ENCODE assay signal across 1 cellular context in the genomic region with DNA sequence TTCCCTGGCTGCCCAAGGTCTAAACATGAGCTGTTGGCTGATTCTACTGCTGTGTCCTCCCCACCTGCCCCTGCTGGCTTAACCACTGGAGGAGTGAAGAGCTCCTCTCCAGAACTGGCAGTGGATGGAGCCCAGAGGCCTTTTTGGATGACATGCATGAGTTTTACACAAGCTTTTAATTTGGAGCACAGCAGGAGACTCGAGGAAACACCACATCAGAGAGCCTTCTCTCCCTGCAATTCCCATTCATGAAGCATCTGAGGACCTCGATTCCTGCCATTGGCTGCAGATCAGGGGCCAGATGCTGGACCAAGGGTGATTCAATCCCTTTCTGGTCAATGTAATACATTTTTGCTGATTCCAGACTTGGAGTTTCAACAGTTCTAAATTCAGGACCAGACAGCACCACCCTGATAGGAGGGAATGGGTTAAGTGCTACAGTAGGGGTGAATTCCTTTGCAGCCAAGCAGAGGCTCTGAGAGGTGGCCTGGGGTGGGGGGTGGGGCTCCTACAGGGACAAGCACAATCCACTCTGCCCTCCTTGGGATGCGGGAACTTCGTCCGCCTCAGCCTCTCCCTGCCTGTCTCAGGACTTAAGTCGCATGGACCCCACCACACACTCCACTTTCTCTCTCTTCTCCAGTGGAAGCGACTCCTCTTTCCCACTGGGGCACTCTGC.
TF ChIP-seq lines count a peak whose summit lies in the region.

No MANE protein-coding gene starts in this region.

TF ChIP-seq in HEK293, 187 proteins besides CTCF, POLR2A, EP300 and RAD21 (continued from another document):
- TF ChIP-seq, protein P1, sequence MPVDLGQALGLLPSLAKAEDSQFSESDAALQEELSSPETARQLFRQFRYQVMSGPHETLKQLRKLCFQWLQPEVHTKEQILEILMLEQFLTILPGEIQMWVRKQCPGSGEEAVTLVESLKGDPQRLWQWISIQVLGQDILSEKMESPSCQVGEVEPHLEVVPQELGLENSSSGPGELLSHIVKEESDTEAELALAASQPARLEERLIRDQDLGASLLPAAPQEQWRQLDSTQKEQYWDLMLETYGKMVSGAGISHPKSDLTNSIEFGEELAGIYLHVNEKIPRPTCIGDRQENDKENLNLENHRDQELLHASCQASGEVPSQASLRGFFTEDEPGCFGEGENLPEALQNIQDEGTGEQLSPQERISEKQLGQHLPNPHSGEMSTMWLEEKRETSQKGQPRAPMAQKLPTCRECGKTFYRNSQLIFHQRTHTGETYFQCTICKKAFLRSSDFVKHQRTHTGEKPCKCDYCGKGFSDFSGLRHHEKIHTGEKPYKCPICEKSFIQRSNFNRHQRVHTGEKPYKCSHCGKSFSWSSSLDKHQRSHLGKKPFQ (tag by site-specific recombination; IDR thresholded peaks at IDR 0.05): no peak
- no peak for TF ChIP-seq ZNF549 (tag by site-specific recombination; IDR thresholded peaks at IDR 0.05)
- TF ChIP-seq ZNF558 (tag by site-specific recombination; IDR thresholded peaks at IDR 0.05): no peak
- TF ChIP-seq ZNF140 (tag by site-specific recombination; IDR thresholded peaks at IDR 0.05): no peak
- TF ChIP-seq, protein P2, sequence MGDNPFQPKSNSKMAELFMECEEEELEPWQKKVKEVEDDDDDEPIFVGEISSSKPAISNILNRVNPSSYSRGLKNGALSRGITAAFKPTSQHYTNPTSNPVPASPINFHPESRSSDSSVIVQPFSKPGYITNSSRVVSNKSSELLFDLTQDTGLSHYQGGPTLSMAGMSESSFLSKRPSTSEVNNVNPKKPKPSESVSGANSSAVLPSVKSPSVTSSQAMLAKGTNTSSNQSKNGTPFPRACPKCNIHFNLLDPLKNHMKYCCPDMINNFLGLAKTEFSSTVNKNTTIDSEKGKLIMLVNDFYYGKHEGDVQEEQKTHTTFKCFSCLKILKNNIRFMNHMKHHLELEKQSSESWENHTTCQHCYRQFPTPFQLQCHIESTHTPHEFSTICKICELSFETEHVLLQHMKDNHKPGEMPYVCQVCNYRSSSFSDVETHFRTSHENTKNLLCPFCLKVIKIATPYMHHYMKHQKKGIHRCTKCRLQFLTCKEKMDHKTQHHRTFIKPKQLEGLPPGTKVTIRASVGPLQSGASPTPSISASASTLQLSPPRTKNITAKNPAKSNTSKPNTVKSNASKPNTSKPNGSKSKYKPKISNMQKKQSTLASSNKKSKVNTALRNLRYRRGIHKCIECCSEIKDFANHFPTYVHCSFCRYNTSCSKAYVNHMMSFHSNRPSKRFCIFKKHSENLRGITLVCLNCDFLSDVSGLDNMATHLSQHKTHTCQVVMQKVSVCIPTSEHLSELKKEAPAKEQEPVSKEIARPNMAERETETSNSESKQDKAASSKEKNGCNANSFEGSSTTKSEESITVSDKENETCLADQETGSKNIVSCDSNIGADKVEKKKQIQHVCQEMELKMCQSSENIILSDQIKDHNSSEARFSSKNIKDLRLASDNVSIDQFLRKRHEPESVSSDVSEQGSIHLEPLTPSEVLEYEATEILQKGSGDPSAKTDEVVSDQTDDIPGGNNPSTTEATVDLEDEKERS (tag by site-specific recombination; IDR thresholded peaks at IDR 0.05): no peak
- peak; percentile 47 for TF ChIP-seq ZFP69B (tag by site-specific recombination; IDR thresholded peaks at IDR 0.05)
- TF ChIP-seq ZBTB1 (tag by site-specific recombination; IDR thresholded peaks at IDR 0.05): no peak
- no peak for TF ChIP-seq ZNF777 (tag by site-specific recombination; IDR thresholded peaks at IDR 0.05; ENCODE audit: borderline replicate concordance)
- TF ChIP-seq ZNF350 (tag by site-specific recombination; IDR thresholded peaks at IDR 0.05): no peak
- TF ChIP-seq, protein P3, sequence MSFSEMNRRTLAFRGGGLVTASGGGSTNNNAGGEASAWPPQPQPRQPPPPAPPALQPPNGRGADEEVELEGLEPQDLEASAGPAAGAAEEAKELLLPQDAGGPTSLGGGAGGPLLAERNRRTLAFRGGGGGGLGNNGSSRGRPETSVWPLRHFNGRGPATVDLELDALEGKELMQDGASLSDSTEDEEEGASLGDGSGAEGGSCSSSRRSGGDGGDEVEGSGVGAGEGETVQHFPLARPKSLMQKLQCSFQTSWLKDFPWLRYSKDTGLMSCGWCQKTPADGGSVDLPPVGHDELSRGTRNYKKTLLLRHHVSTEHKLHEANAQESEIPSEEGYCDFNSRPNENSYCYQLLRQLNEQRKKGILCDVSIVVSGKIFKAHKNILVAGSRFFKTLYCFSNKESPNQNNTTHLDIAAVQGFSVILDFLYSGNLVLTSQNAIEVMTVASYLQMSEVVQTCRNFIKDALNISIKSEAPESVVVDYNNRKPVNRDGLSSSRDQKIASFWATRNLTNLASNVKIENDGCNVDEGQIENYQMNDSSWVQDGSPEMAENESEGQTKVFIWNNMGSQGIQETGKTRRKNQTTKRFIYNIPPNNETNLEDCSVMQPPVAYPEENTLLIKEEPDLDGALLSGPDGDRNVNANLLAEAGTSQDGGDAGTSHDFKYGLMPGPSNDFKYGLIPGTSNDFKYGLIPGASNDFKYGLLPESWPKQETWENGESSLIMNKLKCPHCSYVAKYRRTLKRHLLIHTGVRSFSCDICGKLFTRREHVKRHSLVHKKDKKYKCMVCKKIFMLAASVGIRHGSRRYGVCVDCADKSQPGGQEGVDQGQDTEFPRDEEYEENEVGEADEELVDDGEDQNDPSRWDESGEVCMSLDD (tag by site-specific recombination; IDR thresholded peaks at IDR 0.05): no peak
- TF ChIP-seq GFI1B (tag by site-specific recombination; IDR thresholded peaks at IDR 0.05): no peak
- TF ChIP-seq, protein P4, sequence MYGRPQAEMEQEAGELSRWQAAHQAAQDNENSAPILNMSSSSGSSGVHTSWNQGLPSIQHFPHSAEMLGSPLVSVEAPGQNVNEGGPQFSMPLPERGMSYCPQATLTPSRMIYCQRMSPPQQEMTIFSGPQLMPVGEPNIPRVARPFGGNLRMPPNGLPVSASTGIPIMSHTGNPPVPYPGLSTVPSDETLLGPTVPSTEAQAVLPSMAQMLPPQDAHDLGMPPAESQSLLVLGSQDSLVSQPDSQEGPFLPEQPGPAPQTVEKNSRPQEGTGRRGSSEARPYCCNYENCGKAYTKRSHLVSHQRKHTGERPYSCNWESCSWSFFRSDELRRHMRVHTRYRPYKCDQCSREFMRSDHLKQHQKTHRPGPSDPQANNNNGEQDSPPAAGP (tag by site-specific recombination; IDR thresholded peaks at IDR 0.05): 0 out of 2 replicates have a peak, but pooled peaks have one; percentile 50
- no peak for TF ChIP-seq ZNF391 (tag by site-specific recombination; IDR thresholded peaks at IDR 0.05; ENCODE audit: borderline replicate concordance, low read depth)
- TF ChIP-seq ZNF266 (tag by site-specific recombination; IDR thresholded peaks at IDR 0.05; ENCODE audit: low read depth): no peak
- TF ChIP-seq, protein P5, sequence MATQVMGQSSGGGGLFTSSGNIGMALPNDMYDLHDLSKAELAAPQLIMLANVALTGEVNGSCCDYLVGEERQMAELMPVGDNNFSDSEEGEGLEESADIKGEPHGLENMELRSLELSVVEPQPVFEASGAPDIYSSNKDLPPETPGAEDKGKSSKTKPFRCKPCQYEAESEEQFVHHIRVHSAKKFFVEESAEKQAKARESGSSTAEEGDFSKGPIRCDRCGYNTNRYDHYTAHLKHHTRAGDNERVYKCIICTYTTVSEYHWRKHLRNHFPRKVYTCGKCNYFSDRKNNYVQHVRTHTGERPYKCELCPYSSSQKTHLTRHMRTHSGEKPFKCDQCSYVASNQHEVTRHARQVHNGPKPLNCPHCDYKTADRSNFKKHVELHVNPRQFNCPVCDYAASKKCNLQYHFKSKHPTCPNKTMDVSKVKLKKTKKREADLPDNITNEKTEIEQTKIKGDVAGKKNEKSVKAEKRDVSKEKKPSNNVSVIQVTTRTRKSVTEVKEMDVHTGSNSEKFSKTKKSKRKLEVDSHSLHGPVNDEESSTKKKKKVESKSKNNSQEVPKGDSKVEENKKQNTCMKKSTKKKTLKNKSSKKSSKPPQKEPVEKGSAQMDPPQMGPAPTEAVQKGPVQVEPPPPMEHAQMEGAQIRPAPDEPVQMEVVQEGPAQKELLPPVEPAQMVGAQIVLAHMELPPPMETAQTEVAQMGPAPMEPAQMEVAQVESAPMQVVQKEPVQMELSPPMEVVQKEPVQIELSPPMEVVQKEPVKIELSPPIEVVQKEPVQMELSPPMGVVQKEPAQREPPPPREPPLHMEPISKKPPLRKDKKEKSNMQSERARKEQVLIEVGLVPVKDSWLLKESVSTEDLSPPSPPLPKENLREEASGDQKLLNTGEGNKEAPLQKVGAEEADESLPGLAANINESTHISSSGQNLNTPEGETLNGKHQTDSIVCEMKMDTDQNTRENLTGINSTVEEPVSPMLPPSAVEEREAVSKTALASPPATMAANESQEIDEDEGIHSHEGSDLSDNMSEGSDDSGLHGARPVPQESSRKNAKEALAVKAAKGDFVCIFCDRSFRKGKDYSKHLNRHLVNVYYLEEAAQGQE (tag by site-specific recombination; IDR thresholded peaks at IDR 0.05): peak; percentile 45; the same call in 1 of the 2 replicates
- no peak for TF ChIP-seq KLF7 (tag by site-specific recombination; IDR thresholded peaks at IDR 0.05; ENCODE audit: borderline replicate concordance)
- TF ChIP-seq TCF7L2 (IDR thresholded peaks at IDR 0.05; ENCODE audit: borderline replicate concordance, low read depth, low read length): no peak
- no peak for TF ChIP-seq TRIM28 (IDR thresholded peaks at IDR 0.05; ENCODE audit: borderline replicate concordance, low read length)
- TF ChIP-seq SP7 (tag by site-specific recombination; IDR thresholded peaks at IDR 0.05): peak; percentile 42
TF ChIP-seq in HEK293: peak in this region for 10.
